ENCODE assay signal across 1 cellular context in the genomic region with DNA sequence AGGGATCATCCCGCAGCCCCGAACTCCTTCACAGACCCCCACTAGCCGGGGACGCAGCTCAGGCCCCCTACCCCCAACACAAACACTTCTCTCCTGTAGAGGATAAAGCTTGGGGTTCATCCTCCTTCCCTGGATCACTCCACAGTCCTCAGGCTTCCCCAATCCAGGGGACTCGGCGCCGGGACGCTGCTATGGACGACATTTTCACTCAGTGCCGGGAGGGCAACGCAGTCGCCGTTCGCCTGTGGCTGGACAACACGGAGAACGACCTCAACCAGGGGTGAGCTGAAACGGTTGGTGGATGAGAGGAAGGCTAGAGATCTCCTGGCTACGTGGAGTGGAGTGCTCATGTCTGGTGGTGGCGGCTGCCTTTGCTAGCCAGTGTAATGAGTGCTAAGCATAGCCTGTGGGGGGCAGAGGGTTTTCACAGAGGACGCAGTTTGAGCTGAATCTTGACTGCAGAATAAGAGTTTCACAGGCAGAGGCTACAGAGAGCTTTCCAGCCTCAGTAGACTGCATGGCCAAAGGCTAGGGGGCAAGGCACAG.
TF ChIP-seq lines count a peak whose summit lies in the region.

No MANE protein-coding gene starts in this region.

TF ChIP-seq in H1, 55 proteins besides CTCF, POLR2A, EP300 and RAD21:
- TF ChIP-seq EZH2 (IDR thresholded peaks at IDR 0.05; ENCODE audit: low read depth, low read length, severe bottlenecking) (no peak), BRCA1 (IDR thresholded peaks at IDR 0.05; ENCODE audit: low read depth, low read length) (no peak), CBX5 (IDR thresholded peaks at IDR 0.05; ENCODE audit: low read depth, low read length) (no peak), KDM1A (IDR thresholded peaks at IDR 0.05; ENCODE audit: borderline replicate concordance, low read length) (no peak), SP1 (IDR thresholded peaks at IDR 0.05; ENCODE audit: low read depth, low read length) (no peak), TAF7 (optimal IDR thresholded peaks at IDR 0.05; ENCODE audit: borderline replicate concordance, low read depth, low read length) (no peak), TAF1 (IDR thresholded peaks at IDR 0.05; ENCODE audit: low read depth, low read length) (peak; percentile 17; the same call in 1 of the 2 replicates), POLR2AphosphoS5 (IDR thresholded peaks at IDR 0.05; ENCODE audit: low read depth, low read length) (peak; percentile 8; the same call in 1 of the 2 replicates), SRF (IDR thresholded peaks at IDR 0.05; ENCODE audit: low read depth, low read length) (no peak), CHD2 (IDR thresholded peaks at IDR 0.05; ENCODE audit: low read length) (no peak), TEAD4 (IDR thresholded peaks at IDR 0.05; ENCODE audit: low read depth, low read length) (no peak), CHD7 (IDR thresholded peaks at IDR 0.05; ENCODE audit: insufficient replicate concordance, low read length) (no peak), JUND (IDR thresholded peaks at IDR 0.05; ENCODE audit: low read length) (no peak), SAP30 (IDR thresholded peaks at IDR 0.05; ENCODE audit: insufficient read depth, insufficient replicate concordance, low read length) (peak; percentile 84), SIRT6 (IDR thresholded peaks at IDR 0.05; ENCODE audit: low read length) (no peak), KDM5A (IDR thresholded peaks at IDR 0.05; ENCODE audit: low read length) (no peak), NANOG (IDR thresholded peaks at IDR 0.05; ENCODE audit: insufficient read depth, low read depth, low read length, poor library complexity, severe bottlenecking) (no peak), MAX (IDR thresholded peaks at IDR 0.05) (no peak), NRF1 (IDR thresholded peaks at IDR 0.05; ENCODE audit: low read depth, low read length) (no peak), RFX5 (IDR thresholded peaks at IDR 0.05; ENCODE audit: borderline replicate concordance, low read depth, low read length) (no peak), POU5F1 (IDR thresholded peaks at IDR 0.05; ENCODE audit: low read depth, low read length) (no peak), HDAC2 (IDR thresholded peaks at IDR 0.05; ENCODE audit: borderline replicate concordance in 1 of 2, low read depth in 2 of 2, low read length in 2 of 2) (no peak), TBP (IDR thresholded peaks at IDR 0.05; ENCODE audit: low read depth, low read length) (peak; percentile 46; the same call in 1 of the 2 replicates), TCF12 (IDR thresholded peaks at IDR 0.05; ENCODE audit: low read depth, low read length) (no peak), CHD1 (IDR thresholded peaks at IDR 0.05; ENCODE audit: low read depth, low read length) (no peak), KDM4A (IDR thresholded peaks at IDR 0.05; ENCODE audit: low read depth, low read length, severe bottlenecking) (no peak), SUZ12 (IDR thresholded peaks at IDR 0.05; ENCODE audit: low read length) (no peak), ASH2L (IDR thresholded peaks at IDR 0.05; ENCODE audit: low read length) (no peak), RXRA (IDR thresholded peaks at IDR 0.05; ENCODE audit: insufficient read depth, low read depth, low read length) (no peak), GTF2F1 (IDR thresholded peaks at IDR 0.05; ENCODE audit: borderline replicate concordance, low read depth, low read length) (peak; percentile 61; the same call in 1 of the 2 replicates), SIN3A (conservative IDR thresholded peaks at IDR 0.05 in 1 of 2, IDR thresholded peaks at IDR 0.05 in 1 of 2; ENCODE audit: low read depth in 1 of 2, low read length in 2 of 2) (0 out of 4 replicates have a peak, but pooled peaks of 1 of the 2 experiments have one; percentile 27), PHF8 (conservative IDR thresholded peaks at IDR 0.05; ENCODE audit: low read depth, low read length) (no peak), YY1 (IDR thresholded peaks at IDR 0.05; ENCODE audit: low read depth, low read length) (0 out of 2 replicates have a peak, but pooled peaks have one; percentile 6)
- TF ChIP-seq, protein P1, sequence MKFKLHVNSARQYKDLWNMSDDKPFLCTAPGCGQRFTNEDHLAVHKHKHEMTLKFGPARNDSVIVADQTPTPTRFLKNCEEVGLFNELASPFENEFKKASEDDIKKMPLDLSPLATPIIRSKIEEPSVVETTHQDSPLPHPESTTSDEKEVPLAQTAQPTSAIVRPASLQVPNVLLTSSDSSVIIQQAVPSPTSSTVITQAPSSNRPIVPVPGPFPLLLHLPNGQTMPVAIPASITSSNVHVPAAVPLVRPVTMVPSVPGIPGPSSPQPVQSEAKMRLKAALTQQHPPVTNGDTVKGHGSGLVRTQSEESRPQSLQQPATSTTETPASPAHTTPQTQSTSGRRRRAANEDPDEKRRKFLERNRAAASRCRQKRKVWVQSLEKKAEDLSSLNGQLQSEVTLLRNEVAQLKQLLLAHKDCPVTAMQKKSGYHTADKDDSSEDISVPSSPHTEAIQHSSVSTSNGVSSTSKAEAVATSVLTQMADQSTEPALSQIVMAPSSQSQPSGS (IDR thresholded peaks at IDR 0.05; ENCODE audit: low read length): no peak
